In the genomic region with DNA sequence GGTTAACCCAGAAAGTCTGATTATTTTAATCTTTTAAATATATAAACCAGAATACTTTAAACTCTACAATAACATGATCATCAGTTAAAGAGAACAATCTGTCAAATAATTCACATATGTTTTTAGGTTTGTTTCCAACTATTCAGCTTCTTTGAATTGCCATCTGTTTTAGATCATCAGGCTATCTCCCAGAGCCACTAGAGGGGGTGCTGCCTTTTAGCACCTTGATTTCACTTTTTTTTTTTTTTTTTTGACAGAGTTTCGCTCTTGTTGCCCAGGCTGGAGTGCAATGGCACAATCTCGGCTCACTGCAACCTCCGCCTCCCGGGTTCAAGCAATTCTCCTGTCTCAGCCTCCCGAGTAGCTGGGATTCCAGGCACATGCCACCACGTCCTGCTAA, we compare ENCODE assay signal across 12 cellular contexts. TPM values are rescaled to one million over a fixed set of nuclear protein-coding genes. Genes with fewer than 3 reads are reported as not detected.
A peak's percentile ranks its signal among the peaks of the same experiment; 100 is the strongest.
DNase-seq lines count a peak whose midpoint lies in the region; ATAC-seq and TF ChIP-seq lines count a peak whose summit lies in the region.
"Not testable (repeated sequence)": the region's sequence is repeated elsewhere in the genome, so short reads cannot be mapped to it uniquely, and the experiment has no call there.
"Had no signal": no experiment of that assay in that cellular context is flagged by ENCODE, and none has a peak within 500 bp of the region (broad histone marks: within the 10 kb centered on the region; RNA-seq: fewer than 3 reads in every experiment).

No MANE protein-coding gene starts in this region.

- H3K27me3 Mint-ChIP-seq in Calu3 (ENCODE audit: unreplicated experiment): not testable (repeated sequence)

- in situ Hi-C loops in Panc1 (cut with HindIII; ENCODE audit: low pct_unique_long_range_greater_than_20kb, low sequenced_read_pairs); astrocyte of the cerebellum (cut with HindIII; ENCODE audit: low sequenced_read_pairs); transverse colon (cut with MboI; ENCODE audit: low pct_ligation_motif_present in 1 of 4, low pct_unique_long_range_greater_than_20kb in 1 of 4, low sequenced_read_pairs in 3 of 4): not testable (repeated sequence)

- not testable (repeated sequence) for H3K4me1 ChIP-seq in Panc1 (ENCODE audit: control insufficient read depth, insufficient read depth, low read length)
- H3K4me1 ChIP-seq in transverse colon: peaks cover 4 to 17% (median 10%) of the 10 kb centered on the region in 4 donors

- not testable (repeated sequence) for H3K27ac ChIP-seq in Panc1 (ENCODE audit: low read length); transverse colon

- H3K4me3 ChIP-seq in Panc1 (ENCODE audit: low read depth in 2 of 2, low read length in 2 of 2); astrocyte of the cerebellum (ENCODE audit: low read depth, low read length); kidney epithelial cell (ENCODE audit: low read depth, low read length); transverse colon: not testable (repeated sequence)

- BruUV-seq in Calu3 (replicated peaks; lab: Mats Ljungman, UMichigan); Panc1 (replicated peaks; lab: Mats Ljungman, UMichigan): not testable (repeated sequence)

- not testable (repeated sequence) for H3K9me3 ChIP-seq in Panc1 (ENCODE audit: control insufficient read depth, insufficient read depth, low read depth, low read length)
- peaks cover 11 to 16% of the 10 kb centered on the region in 2 donors for H3K9me3 ChIP-seq in transverse colon

- TF ChIP-seq CTCF in Calu3 (IDR thresholded peaks at IDR 0.05; ENCODE audit: unreplicated experiment): not testable (repeated sequence)
- TF ChIP-seq CTCF in Panc1 (IDR thresholded peaks at IDR 0.05) (peak; percentile 58), astrocyte of the cerebellum (IDR thresholded peaks at IDR 0.05; ENCODE audit: low read depth, low read length, missing control alignments) (peak; percentile 45), kidney epithelial cell (IDR thresholded peaks at IDR 0.05; ENCODE audit: insufficient read depth, low read length, poor library complexity, severe bottlenecking) (peak; percentile 43), transverse colon (IDR thresholded peaks at IDR 0.05) (peak in 4 of 5 experiments; percentile 24 to 38 (median 29))

- CTCF ChIA-PET in Calu3 (lab: Charles Lee) (interaction anchor here (0.6 kb wide), 1 partner anchor 618 kb away, joined by 3 read pairs; no protein-coding TSS in a partner anchor), Panc1 (lab: Charles Lee) (interaction anchor here (0.7 kb wide), 1 partner anchor 401 kb away, joined by 7 read pairs; no protein-coding TSS in a partner anchor)

- not testable (repeated sequence) for H3K9me3 Mint-ChIP-seq in Calu3 (ENCODE audit: low read depth, unreplicated experiment)

- not testable (repeated sequence) for TF ChIP-seq POLR2A in transverse colon (IDR thresholded peaks at IDR 0.05)

- H3K36me3 ChIP-seq in Panc1 (ENCODE audit: control insufficient read depth, insufficient read depth, low read length); kidney epithelial cell (ENCODE audit: control insufficient read depth, insufficient read depth, low read length); transverse colon: not testable (repeated sequence)

- WGBS in transverse colon (ENCODE audit: low coverage in 1 of 2), 2 donors: 55 to 58% methylated on average over 4 to 6 of the region's 6 CpGs

- H3K4me3 Mint-ChIP-seq in Calu3 (ENCODE audit: low read depth, unreplicated experiment): not testable (repeated sequence)

- DNase-seq in Calu3 (peak; percentile 15), Kasumi-1 (lab: John Stamatoyannopoulos, UW) (peak; percentile 4 to 41), fibroblast of gingiva (ENCODE audit: low read depth) (peak; percentile 76)
- not testable (repeated sequence) for DNase-seq in Panc1 (ENCODE audit: low read depth, low spot score); astrocyte of the cerebellum (ENCODE audit: low read depth); kidney epithelial cell (ENCODE audit: low read depth); transverse colon

- intact Hi-C loops in Calu3 (cut with micrococcal nuclease; ENCODE audit: unreplicated experiment); Panc1 (cut with micrococcal nuclease; ENCODE audit: unreplicated experiment); transverse colon (cut with DNase I; ENCODE audit: low total_unique reads): not testable (repeated sequence)

- H3K4me1 Mint-ChIP-seq in Calu3 (ENCODE audit: low read depth, unreplicated experiment): not testable (repeated sequence)

- not testable (repeated sequence) for TF ChIP-seq EP300 in transverse colon (IDR thresholded peaks at IDR 0.05; ENCODE audit: low read depth)

- H3K27me3 ChIP-seq in Panc1 (ENCODE audit: control insufficient read depth, insufficient read depth, low read length); kidney epithelial cell (ENCODE audit: control insufficient read depth, insufficient read depth, low read length); transverse colon: not testable (repeated sequence)

- not testable (repeated sequence) for H3K36me3 Mint-ChIP-seq in Calu3 (ENCODE audit: insufficient read depth, unreplicated experiment)

- POLR2A ChIA-PET in Panc1 (lab: Charles Lee): not testable (repeated sequence)

- not testable (repeated sequence) for H3K27ac Mint-ChIP-seq in Calu3 (ENCODE audit: unreplicated experiment)

- ATAC-seq in GM18909 (IDR thresholded peaks at IDR 0.05; ENCODE audit: poor library complexity, unreplicated experiment): peak; percentile 69
- ATAC-seq in Panc1: not testable (repeated sequence)

RNA-seq across cellular contexts. Expression of a gene that starts 24.8 kb away (rescaled TPM):
- total RNA-seq in Calu3 (2022) (5.8 and 7.9 TPM in 2 replicates), Panc1 (2021; ENCODE audit: unreplicated experiment) (not detected), kidney epithelial cell (0.21 and 1.7 TPM in 2 replicates), transverse colon (100 to 1,000 TPM in 2 of 4 donors, 10 to 100 TPM in 2; 28.1 to 496 (median 231) TPM)
- polyA plus RNA-seq in Panc1 (2012; ENCODE audit: insufficient read length): not detected
- total RNA-seq: CD8-positive, alpha-beta T cell; myocyte had no signal

RNA-seq across cellular contexts. Expression of a gene that starts 56.1 kb away (rescaled TPM):
- total RNA-seq in Calu3 (2022) (0.10 TPM in 1 of 2 replicates, not detected in the other), Panc1 (2021; ENCODE audit: unreplicated experiment) (0.98 TPM), kidney epithelial cell (0.08 TPM in 1 of 2 replicates, not detected in the other), transverse colon (100 to 1,000 TPM in 2 of 4 donors, 10 to 100 TPM in 2; 64.3 to 318 (median 114) TPM)
- polyA plus RNA-seq in Panc1 (2012; ENCODE audit: insufficient read length): not detected
- total RNA-seq: CD8-positive, alpha-beta T cell; myocyte had no signal

RNA-seq across cellular contexts. Expression of a gene that starts 57.8 kb away (rescaled TPM):
- total RNA-seq in Calu3 (2022) (not detected in 2 replicates), Panc1 (2021; ENCODE audit: unreplicated experiment) (not detected), kidney epithelial cell (not detected in 2 replicates), transverse colon (not detected)
- not detected for polyA plus RNA-seq in Panc1 (2012; ENCODE audit: insufficient read length)
- total RNA-seq: CD8-positive, alpha-beta T cell; heart right ventricle; myocyte; psoas muscle had no signal
- polyA plus RNA-seq: psoas muscle had no signal

Comparison
In these comparisons a context has a peak if more than half of its experiments do, and no peak if none do; other contexts are left out.
1. RNA of a gene that starts 56.1 kb away (total RNA-seq): 64.3 to 318 TPM in transverse colon; 0.98 TPM in Panc1 (single experiment), 0.08 TPM in kidney epithelial cell and 0.10 TPM in Calu3; every median in the first group is over 10 times any median in the second.